ENCODE assay signal across 8 cellular contexts in the genomic region with DNA sequence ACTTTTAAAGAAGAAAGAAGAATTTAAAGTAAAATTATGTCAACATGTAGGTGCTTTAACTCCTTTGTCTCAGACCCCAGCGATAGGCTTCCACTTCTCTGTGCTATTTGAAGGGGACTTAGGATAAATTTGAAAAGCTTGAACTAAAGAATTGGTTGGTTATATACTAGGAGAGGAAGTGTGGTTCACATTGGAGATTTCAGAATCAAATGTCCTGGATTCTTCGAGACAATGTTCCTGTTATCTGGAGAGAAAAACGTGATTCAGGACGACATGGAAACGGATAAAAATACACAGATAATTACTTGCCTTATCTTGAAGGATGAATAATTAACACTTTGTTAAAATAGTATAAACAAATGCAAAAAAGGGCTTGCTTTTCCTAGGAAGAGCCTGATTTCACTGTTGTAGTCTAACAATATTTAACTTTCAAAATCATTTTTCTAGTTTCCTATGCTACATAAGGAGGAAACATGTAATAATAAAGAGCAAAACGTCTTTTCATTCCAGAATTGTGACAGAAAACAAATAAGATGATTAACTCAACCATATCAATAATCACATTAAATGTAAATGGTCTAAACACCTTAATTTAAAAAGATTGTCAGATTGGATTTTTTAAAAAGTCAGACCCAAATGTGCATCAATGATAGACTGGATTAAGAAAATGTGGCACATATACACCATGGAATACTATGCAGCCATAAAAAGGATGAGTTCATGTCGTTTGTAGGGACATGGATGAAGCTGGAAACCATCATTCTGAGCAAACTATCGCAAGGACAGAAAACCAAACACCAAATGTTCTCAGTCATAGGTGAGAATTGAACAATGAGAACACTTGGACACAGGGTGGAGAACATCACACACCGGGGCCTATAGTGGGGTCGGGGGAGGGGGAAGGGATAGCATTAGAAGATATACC. TPM values are rescaled to one million over a fixed set of nuclear protein-coding genes. Genes with fewer than 3 reads are reported as not detected.
DNase-seq lines count a peak whose midpoint lies in the region; ATAC-seq and TF ChIP-seq lines count a peak whose summit lies in the region.

No MANE protein-coding gene starts in this region.

- intact Hi-C loops in MCF 10A (cut with micrococcal nuclease) = loop anchor here (2.0 kb wide), 1 partner anchor 95 kb away; a partner anchor contains a TSS

- H3K9me3 ChIP-seq in mesenchymal stem cell (ENCODE audit: control insufficient read depth, low read length) = peaks cover 2% of the 10 kb centered on the region

- no peak overlapping the region for H3K14ac ChIP-seq in mesenchymal stem cell (ENCODE audit: low read length in 2 of 2)

- H3K27me3 Mint-ChIP-seq in MCF 10A (ENCODE audit: insufficient read depth, unreplicated experiment) = no peaks in the 10 kb centered on the region

- peak overlapping the region; percentile 93 for H3K4me2 ChIP-seq in mesenchymal stem cell (ENCODE audit: low read length, poor library complexity, severe bottlenecking)

- peaks cover 10% of the 10 kb centered on the region for H3K79me1 ChIP-seq in mesenchymal stem cell (replicated peaks; ENCODE audit: low read length, poor library complexity, severe bottlenecking)

- no peak overlapping the region for H2BK15ac ChIP-seq in mesenchymal stem cell (ENCODE audit: low read depth, poor library complexity, severe bottlenecking)

- H3K18ac ChIP-seq in mesenchymal stem cell (ENCODE audit: low read depth in 1 of 2, low read length in 2 of 2) = no peak overlapping the region

- WGBS in mesenchymal stem cell = 60% methylated on average over 4 of the region's 10 CpGs

- peak overlapping the region in 1 of 2 experiments; percentile 88 for H3K4me3 ChIP-seq in mesenchymal stem cell (ENCODE audit: insufficient read depth in 1 of 2, low read depth in 1 of 2, low read length in 2 of 2)

- no peak overlapping the region for H4K91ac ChIP-seq in mesenchymal stem cell (ENCODE audit: low read length)

- POLR2A ChIA-PET in MCF 10A (lab: Yijun Ruan, JAX) = interaction anchor here (0.7 to 2.3 kb wide), 8 partner anchors 11 to 192 kb away, joined by 3 to 16 read pairs (median 4); a partner anchor contains a TSS

- H3K4me3 Mint-ChIP-seq in MCF 10A (ENCODE audit: unreplicated experiment) = peak overlapping the region; percentile 98

- H2AFZ ChIP-seq in mesenchymal stem cell (ENCODE audit: low read depth, low read length) = no peak overlapping the region

- H3K9ac ChIP-seq in mesenchymal stem cell (ENCODE audit: low read length) = peak overlapping the region; percentile 91

- no peak overlapping the region for H2BK5ac ChIP-seq in mesenchymal stem cell (ENCODE audit: low read depth, low read length, poor library complexity, severe bottlenecking)

- peaks cover 2% of the 10 kb centered on the region for H3K4me1 ChIP-seq in mesenchymal stem cell (ENCODE audit: control insufficient read depth, insufficient read depth, low read depth, low read length)

- H3K27me3 ChIP-seq in mesenchymal stem cell (ENCODE audit: control insufficient read depth in 1 of 2, insufficient read depth in 1 of 2, low read length in 2 of 2) = no peaks in the 10 kb centered on the region

- CTCF ChIA-PET in MCF 10A (lab: Yijun Ruan, JAX) = interaction anchor here (0.6 kb wide), 1 partner anchor 118 kb away, joined by 5 read pairs; no protein-coding TSS in a partner anchor

- H2AK5ac ChIP-seq in mesenchymal stem cell (ENCODE audit: low read length, severe bottlenecking) = no peak overlapping the region

- H2BK120ac ChIP-seq in mesenchymal stem cell (ENCODE audit: low read depth, low read length) = no peak overlapping the region

- H3K27ac ChIP-seq in 22Rv1 = peak overlapping the region; percentile 56
- peak overlapping the region; percentile 62 for H3K27ac ChIP-seq in mesenchymal stem cell (ENCODE audit: low read length, poor library complexity, severe bottlenecking)

- no peak for DNase-seq in MCF 10A (ENCODE audit: unreplicated experiment)
- DNase-seq in mesenchymal stem cell = no peak
- DNase-seq in UCSD-AML1 (lab: John Stamatoyannopoulos, UW; ENCODE audit: unreplicated experiment) = no peak
- DNase-seq in NCI-H1105 treated with DMSO at 0.1 percent for 48 hours (lab: John Stamatoyannopoulos, UW) = no peak
- no peak for DNase-seq in pons (ENCODE audit: low spot score)

- peak; percentile 15 for ATAC-seq in HG03066 (IDR thresholded peaks at IDR 0.05; ENCODE audit: low read depth, unreplicated experiment)
- no peak for ATAC-seq in GM19035 (IDR thresholded peaks at IDR 0.05; ENCODE audit: unreplicated experiment)

- H3K9me3 Mint-ChIP-seq in MCF 10A (ENCODE audit: unreplicated experiment) = peaks cover 14% of the 10 kb centered on the region

- H3K4me1 Mint-ChIP-seq in MCF 10A (ENCODE audit: insufficient read depth, unreplicated experiment) = peaks cover 12% of the 10 kb centered on the region

- TF ChIP-seq CTCF in 22Rv1 (IDR thresholded peaks at IDR 0.05) (no peak), MCF 10A (IDR thresholded peaks at IDR 0.05; ENCODE audit: unreplicated experiment) (no peak)

- no peak overlapping the region for H4K8ac ChIP-seq in mesenchymal stem cell (ENCODE audit: low read length)

- no TSS peak for BruUV-seq in MCF 10A (replicated peaks; lab: Mats Ljungman, UMichigan)

- no peak overlapping the region for H3K23ac ChIP-seq in mesenchymal stem cell (ENCODE audit: low read length in 2 of 2)

- H3K4ac ChIP-seq in mesenchymal stem cell (ENCODE audit: low read depth in 1 of 2, low read length in 2 of 2) = no peak overlapping the region

- H3K27ac Mint-ChIP-seq in MCF 10A (ENCODE audit: low read depth, unreplicated experiment) = peak overlapping the region; percentile 97

- no peak overlapping the region for H2BK12ac ChIP-seq in mesenchymal stem cell (ENCODE audit: low read length in 2 of 2)

- no peaks in the 10 kb centered on the region for H3K36me3 ChIP-seq in mesenchymal stem cell (ENCODE audit: control insufficient read depth in 1 of 2, insufficient read depth in 2 of 2, low read depth in 1 of 2, low read length in 2 of 2)

- no peaks in the 10 kb centered on the region for H3K36me3 Mint-ChIP-seq in MCF 10A (ENCODE audit: insufficient read depth, unreplicated experiment)

RNA-seq across cellular contexts. Expression of a gene that starts 0.7 kb away (rescaled TPM):
- total RNA-seq in MCF 10A (2022) = 9.7 and 14.0 TPM in 2 replicates
- 14.6 TPM for polyA plus RNA-seq in mesenchymal stem cell (2013, experiment 1 of 2)
- 16.6 TPM for polyA plus RNA-seq in mesenchymal stem cell (2013, experiment 2 of 2)

RNA-seq across cellular contexts. Expression of a gene that starts 35.4 kb away (rescaled TPM):
- total RNA-seq in MCF 10A (2022) = 10.2 and 12.8 TPM in 2 replicates
- 7.2 TPM for polyA plus RNA-seq in mesenchymal stem cell (2013, experiment 1 of 2)
- polyA plus RNA-seq in mesenchymal stem cell (2013, experiment 2 of 2) = 8.8 TPM
